ENCODE assay signal across 35 cellular contexts in genomic region chrX:66191563-66191962, GRCh38. TPM values are rescaled to one million over a fixed set of nuclear protein-coding genes. Genes with fewer than 3 reads are reported as not detected.
"Had no signal": no experiment of that assay in that cellular context is flagged by ENCODE, and none has a peak within 500 bp of the region (broad histone marks: within the 10 kb centered on the region; RNA-seq: fewer than 3 reads in every experiment).

No MANE protein-coding gene starts in this region.

- H3K36me3 ChIP-seq: breast epithelium, cardiac muscle cell, esophagus squamous epithelium had no signal

- FAIRE-seq: endometrium, endothelial cell of umbilical vein, TTC549 had no signal

- H3K27ac ChIP-seq: ascending aorta, breast epithelium, cardiac muscle cell, colonic mucosa, epithelial cell of prostate, esophagus squamous epithelium, gastroesophageal sphincter, heart right ventricle, hepatocyte had no signal

- H3K4me1 ChIP-seq: ascending aorta, breast epithelium, colonic mucosa, esophagus squamous epithelium, gastroesophageal sphincter, heart right ventricle had no signal

- DNase-seq: activated CD4-positive, alpha-beta memory T cell treated with anti-CD3 and anti-CD28 coated beads for 36 hours; activated CD4-positive, alpha-beta T cell treated with anti-CD3 and anti-CD28 coated beads for 36 hours; activated CD4-positive, alpha-beta T cell treated with anti-CD3 and anti-CD28 coated beads, Interleukin-2, amount 10 ng/mL, durations not matched to agents 24 days and 14 days; activated CD4-positive, CD25-positive, alpha-beta regulatory T cell; activated CD4-positive, CD25-positive, alpha-beta regulatory T cell treated with anti-CD3 and anti-CD28 coated beads, Interleukin-2, amount 50 U/mL, for 72 hours; activated CD8-positive, alpha-beta memory T cell treated with anti-CD3 and anti-CD28 coated beads, Interleukin-2, amount 10 ng/mL, durations not matched to agents 7 days and 5 days; activated CD8-positive, alpha-beta memory T cell treated with anti-CD3 and anti-CD28 coated beads, Interleukin-2, amount 50 U/mL, for 4 hours; activated CD8-positive, alpha-beta T cell treated with anti-CD3 and anti-CD28 coated beads, Interleukin-2, amount 10 ng/mL, durations not matched to agents 7 days and 5 days; activated effector memory CD4-positive, alpha-beta T cell treated with anti-CD3 and anti-CD28 coated beads, Interleukin-2, amount 50 U/mL, for 16 hours; activated naive CD4-positive, alpha-beta T cell; activated naive CD4-positive, alpha-beta T cell treated with anti-CD3 and anti-CD28 coated beads, Interleukin-2, amount 10 ng/mL, durations not matched to agents 7 days and 5 days; activated naive CD8-positive, alpha-beta T cell treated with anti-CD3 and anti-CD28 coated beads, Interleukin-2, amount 10 ng/mL, durations not matched to agents 7 days and 5 days; activated T-cell treated with anti-CD3 and anti-CD28 coated beads, Interleukin-2, amount 50 U/mL, for 1 hour; activated T-cell treated with anti-CD3 and anti-CD28 coated beads, Interleukin-2, amount 50 U/mL, for 48 hours; central memory CD4-positive, alpha-beta T cell; cerebellar nuclear complex; colonic mucosa; effector CD8-positive, alpha-beta T cell; esophagus squamous epithelium; foreskin melanocyte; heart right ventricle; T-helper 2 cell had no signal

- H3K9me3 ChIP-seq: ascending aorta, breast epithelium, colonic mucosa, esophagus squamous epithelium, gastroesophageal sphincter, heart right ventricle had no signal

- H3K79me2 ChIP-seq: hepatocyte had no signal

- H2AFZ ChIP-seq: hepatocyte had no signal

- H3K27me3 ChIP-seq: ascending aorta, cardiac muscle cell, colonic mucosa, esophagus squamous epithelium, gastroesophageal sphincter, hepatocyte had no signal

- H3K4me3 ChIP-seq: ascending aorta, breast epithelium, cardiac muscle cell, colonic mucosa, esophagus squamous epithelium, gastroesophageal sphincter, heart right ventricle, hepatocyte had no signal

- H3K4me2 ChIP-seq: hepatocyte had no signal

- ATAC-seq: activated CD4-positive, alpha-beta T cell treated with anti-CD3 and anti-CD28 coated beads for 36 hours; activated CD8-positive, alpha-beta memory T cell treated with anti-CD3 and anti-CD28 coated beads, Interleukin-2, amount 10 ng/mL, durations not matched to agents 7 days and 5 days; activated CD8-positive, alpha-beta T cell treated with anti-CD3 and anti-CD28 coated beads, Interleukin-2, amount 10 ng/mL, durations not matched to agents 7 days and 5 days; activated naive CD4-positive, alpha-beta T cell treated with anti-CD3 and anti-CD28 coated beads, Interleukin-2, amount 50 U/mL, for 72 hours; gastroesophageal sphincter; heart right ventricle had no signal

RNA-seq across cellular contexts. Expression of gene HEPH, which starts 27.5 kb away (rescaled TPM):
- total RNA-seq: activated CD4-positive, alpha-beta memory T cell treated with anti-CD3 and anti-CD28 coated beads for 36 hours; activated CD4-positive, alpha-beta T cell treated with anti-CD3 and anti-CD28 coated beads for 36 hours; activated CD4-positive, alpha-beta T cell treated with anti-CD3 and anti-CD28 coated beads, Interleukin-2, amount 10 ng/mL, durations not matched to agents 24 days and 14 days; activated CD8-positive, alpha-beta memory T cell treated with anti-CD3 and anti-CD28 coated beads for 36 hours; activated CD8-positive, alpha-beta memory T cell treated with anti-CD3 and anti-CD28 coated beads, Interleukin-2, amount 10 ng/mL, durations not matched to agents 7 days and 5 days; activated CD8-positive, alpha-beta T cell treated with anti-CD3 and anti-CD28 coated beads, Interleukin-2, amount 10 ng/mL, durations not matched to agents 7 days and 5 days; activated naive CD8-positive, alpha-beta T cell treated with anti-CD3 and anti-CD28 coated beads, Interleukin-2, amount 10 ng/mL, durations not matched to agents 7 days and 5 days; activated T-helper 1 cell treated with anti-CD3 and anti-CD28 coated beads, Interleukin-12 subunit alpha, Interleukin-12 subunit beta, Interleukin-2, Interleukin-4 antibody, amounts not matched to agents 30 ng/mL and 10 ng/mL and 1 ng/mL, durations not matched to agents 14 hours and 24 hours and 36 hours; activated T-helper 2 cell treated with anti-CD3 and anti-CD28 coated beads, Interferon-gamma antibody, Interleukin-2, Interleukin-4, amounts not matched to agents 10 μg/mL and 5 μg/mL and 100 μg/mL, durations not matched to agents 14 hours and 24 hours and 36 hours had no signal
